1 cellular context compared by ENCODE assay signal in genomic region chr6:29748391-29749352, GRCh38.
TF ChIP-seq lines count a peak whose summit lies in the region.

No MANE protein-coding gene starts in this region.

TF ChIP-seq in K562, 482 proteins besides CTCF, POLR2A, EP300 and RAD21 (continued from another document and continues in another):
- TF ChIP-seq E2F1 (CRISPR knock-in tag; IDR thresholded peaks at IDR 0.05) = no peak
- TF ChIP-seq ZNF124 (CRISPR knock-in tag; IDR thresholded peaks at IDR 0.05) = no peak
- no peak for TF ChIP-seq NFXL1 (CRISPR knock-in tag; IDR thresholded peaks at IDR 0.05)
- TF ChIP-seq ETS2 (tag; IDR thresholded peaks at IDR 0.05; ENCODE audit: borderline replicate concordance, poor library complexity, severe bottlenecking) = no peak
- TF ChIP-seq GABPA (tag; conservative IDR thresholded peaks at IDR 0.05; ENCODE audit: low read depth) = no peak
- no peak for TF ChIP-seq ARNT (IDR thresholded peaks at IDR 0.05)
- TF ChIP-seq ZNF41 (CRISPR knock-in tag; conservative IDR thresholded peaks at IDR 0.05) = no peak
- 0 out of 2 replicates have a peak, but pooled peaks have one; percentile 15 for TF ChIP-seq ATF4 (CRISPR knock-in tag; IDR thresholded peaks at IDR 0.05)
- TF ChIP-seq ZNF184 (CRISPR knock-in tag; IDR thresholded peaks at IDR 0.05) = no peak
- no peak for TF ChIP-seq GTF2B (IDR thresholded peaks at IDR 0.05; ENCODE audit: extremely low read depth, insufficient read length)
- TF ChIP-seq NR2C2 (CRISPR knock-in tag; IDR thresholded peaks at IDR 0.05) = no peak
- TF ChIP-seq NR2C2 (tag; IDR thresholded peaks at IDR 0.05) = no peak
- TF ChIP-seq ESRRA (IDR thresholded peaks at IDR 0.05; ENCODE audit: borderline replicate concordance, low read depth) = no peak
- TF ChIP-seq MAX (CRISPR knock-in tag; IDR thresholded peaks at IDR 0.05) = no peak
- no peak for TF ChIP-seq FOSL1 (tag; conservative IDR thresholded peaks at IDR 0.05)
- no peak for TF ChIP-seq ZNF444 (CRISPR knock-in tag; IDR thresholded peaks at IDR 0.05)
- TF ChIP-seq ZBTB40 (IDR thresholded peaks at IDR 0.05) = peak; percentile 49; the same call in 1 of the 2 replicates
- TF ChIP-seq ZBTB40 (CRISPR knock-in tag; IDR thresholded peaks at IDR 0.05) = no peak
- TF ChIP-seq ZNF197 (CRISPR knock-in tag; IDR thresholded peaks at IDR 0.05; ENCODE audit: low read depth) = no peak
- TF ChIP-seq DIDO1 (tag; IDR thresholded peaks at IDR 0.05; ENCODE audit: low read depth) = 0 out of 2 replicates have a peak, but pooled peaks have one; percentile 12
- TF ChIP-seq RUNX1 (IDR thresholded peaks at IDR 0.05; ENCODE audit: low read depth) = no peak
- no peak for TF ChIP-seq STAT5A (IDR thresholded peaks at IDR 0.05; ENCODE audit: borderline replicate concordance, low read length)
- TF ChIP-seq GTF2F1 (IDR thresholded peaks at IDR 0.05; ENCODE audit: low read depth, low read length) = no peak
- no peak for TF ChIP-seq ZFP91 (CRISPR knock-in tag; IDR thresholded peaks at IDR 0.05)
- 0 out of 2 replicates have a peak, but pooled peaks have one; percentile 17 for TF ChIP-seq ZNF740 (CRISPR knock-in tag; IDR thresholded peaks at IDR 0.05)
- no peak for TF ChIP-seq ZNF740 (tag; IDR thresholded peaks at IDR 0.05)
- no peak for TF ChIP-seq ELK3 (CRISPR knock-in tag; IDR thresholded peaks at IDR 0.05)
- no peak for TF ChIP-seq FOXO4 (CRISPR knock-in tag; IDR thresholded peaks at IDR 0.05)
- TF ChIP-seq CREM (IDR thresholded peaks at IDR 0.05; ENCODE audit: low read depth) = no peak
- TF ChIP-seq ZNF696 (CRISPR knock-in tag; conservative IDR thresholded peaks at IDR 0.05) = no peak
- TF ChIP-seq IRF1 (CRISPR knock-in tag; IDR thresholded peaks at IDR 0.05; ENCODE audit: borderline replicate concordance) = no peak
- no peak for TF ChIP-seq IFI16 (CRISPR knock-in tag; IDR thresholded peaks at IDR 0.05)
- TF ChIP-seq NR3C1 (CRISPR knock-in tag; IDR thresholded peaks at IDR 0.05) = no peak
- no peak for TF ChIP-seq XRCC3 (IDR thresholded peaks at IDR 0.05)
- no peak for TF ChIP-seq NR1H2 (CRISPR knock-in tag; IDR thresholded peaks at IDR 0.05)
- no peak for TF ChIP-seq EHMT2 (IDR thresholded peaks at IDR 0.05)
- no peak for TF ChIP-seq MCM2 (IDR thresholded peaks at IDR 0.05; ENCODE audit: low read depth)
- 0 out of 2 replicates have a peak, but pooled peaks have one; percentile 42 for TF ChIP-seq VEZF1 (CRISPR knock-in tag; IDR thresholded peaks at IDR 0.05)
- no peak for TF ChIP-seq ZBED1 (IDR thresholded peaks at IDR 0.05)
- no peak for TF ChIP-seq RBM22 (IDR thresholded peaks at IDR 0.05; ENCODE audit: low read depth, low read length, poor library complexity, severe bottlenecking)
- TF ChIP-seq RNF219 (CRISPR knock-in tag; IDR thresholded peaks at IDR 0.05) = no peak
